17 cellular contexts compared by ENCODE assay signal in genomic region chrX:19595036-19595435, GRCh38.
A peak's percentile ranks its signal among the peaks of the same experiment; 100 is the strongest.
DNase-seq lines count a peak whose midpoint lies in the region; ATAC-seq and TF ChIP-seq lines count a peak whose summit lies in the region.
"Had no signal": no experiment of that assay in that cellular context is flagged by ENCODE, and none has a peak within 500 bp of the region (broad histone marks: within the 10 kb centered on the region; RNA-seq: fewer than 3 reads in every experiment).

No MANE protein-coding gene starts in this region.

- intact Hi-C loops in transverse colon (cut with DNase I; ENCODE audit: low total_unique reads): no loop called here

- no peaks in the 10 kb centered on the region for H3K27me3 ChIP-seq in GM23248 (replicated peaks; ENCODE audit: insufficient read depth)
- no peaks in the 10 kb centered on the region for H3K27me3 ChIP-seq in parathyroid adenoma (ENCODE audit: control insufficient read depth, insufficient read depth, low read length)
- no peaks in the 10 kb centered on the region for H3K27me3 ChIP-seq in foreskin keratinocyte
- H3K27me3 ChIP-seq in transverse colon: no peaks in the 10 kb centered on the region
- H3K27me3 ChIP-seq: upper lobe of right lung had no signal

- no peaks in the 10 kb centered on the region for H3K9me2 ChIP-seq in GM23248 (ENCODE audit: insufficient read depth)

- H3K27ac ChIP-seq in GM23248 (peak overlapping the region; percentile 45), parathyroid adenoma (peak overlapping the region; percentile 39), foreskin keratinocyte (no peak overlapping the region), transverse colon (peak overlapping the region in 1 of 4 donors; percentile 16)
- H3K27ac ChIP-seq: psoas muscle, upper lobe of right lung had no signal

- TF ChIP-seq CTCF in parathyroid adenoma (IDR thresholded peaks at IDR 0.05) (no peak), foreskin keratinocyte (conservative IDR thresholded peaks at IDR 0.05) (no peak), transverse colon (IDR thresholded peaks at IDR 0.05) (no peak)

- H3K4me2 ChIP-seq in GM23248 (ENCODE audit: unreplicated experiment) (peak overlapping the region; percentile 28), parathyroid adenoma (ENCODE audit: low read length) (peak overlapping the region; percentile 17)

- DNase-seq in GM23248 (peak; percentile 35), SK-N-DZ (ENCODE audit: low spot score) (peak; percentile 1), fibroblast of peridontal ligament (ENCODE audit: extremely low read depth) (peak; percentile 40), foreskin keratinocyte (no peak), mesenteric fat pad (ENCODE audit: low spot score) (no peak), transverse colon (no peak)
- DNase-seq: activated CD4-positive, alpha-beta T cell treated with anti-CD3 and anti-CD28 coated beads for 1 hour; glutamatergic neuron; kidney glomerular epithelial cell; NCI-H1417; NCI-H446 treated with DMSO at 0.1 percent for 48 hours; psoas muscle; T-helper 1 cell; upper lobe of right lung had no signal

- H3K36me3 ChIP-seq in GM23248 (ENCODE audit: low read depth) (no peaks in the 10 kb centered on the region; the same call in 1 of the 2 replicates), parathyroid adenoma (ENCODE audit: control insufficient read depth, insufficient read depth, low read length) (no peaks in the 10 kb centered on the region), transverse colon (no peaks in the 10 kb centered on the region)
- H3K36me3 ChIP-seq: upper lobe of right lung had no signal

- peaks cover 30% of the 10 kb centered on the region for H3K79me2 ChIP-seq in GM23248 (ENCODE audit: insufficient read depth)
- H3K79me2 ChIP-seq in parathyroid adenoma: no peaks in the 10 kb centered on the region

- no peak for TF ChIP-seq EP300 in transverse colon (IDR thresholded peaks at IDR 0.05; ENCODE audit: low read depth)

- ATAC-seq in foreskin keratinocyte (no peak), GM19023 (IDR thresholded peaks at IDR 0.05; ENCODE audit: unreplicated experiment) (no peak)
- ATAC-seq: K562, upper lobe of right lung had no signal

- H3K4me1 ChIP-seq in GM23248 (ENCODE audit: insufficient read depth) (peaks cover 31% of the 10 kb centered on the region), parathyroid adenoma (peaks cover 2% of the 10 kb centered on the region), foreskin keratinocyte (no peaks in the 10 kb centered on the region), transverse colon (no peaks in the 10 kb centered on the region)
- H3K4me1 ChIP-seq: psoas muscle, upper lobe of right lung had no signal

- H2AFZ ChIP-seq in GM23248 (no peak overlapping the region), parathyroid adenoma (peak overlapping the region; percentile 28)

- in situ Hi-C loops in GM23248 (cut with MboI): loop anchor here (25.0 kb wide), 1 partner anchor 292 kb away; the partner anchor contains the start of gene SH3KBP1
- in situ Hi-C loops in transverse colon (cut with MboI; ENCODE audit: low pct_ligation_motif_present in 1 of 4, low pct_unique_long_range_greater_than_20kb in 1 of 4, low sequenced_read_pairs in 3 of 4): loop anchor here (25.0 kb wide), 1 partner anchor 292 kb away; the partner anchor contains the start of gene SH3KBP1 (in 4 of the 4)

- no peaks in the 10 kb centered on the region for H3K9me3 ChIP-seq in GM23248 (ENCODE audit: low read depth)
- H3K9me3 ChIP-seq in parathyroid adenoma (ENCODE audit: control insufficient read depth, low read length): no peaks in the 10 kb centered on the region
- H3K9me3 ChIP-seq in transverse colon: no peaks in the 10 kb centered on the region
- H3K9me3 ChIP-seq: upper lobe of right lung had no signal

- 5 to 8% methylated on average over 7 of the region's 7 CpGs for WGBS in GM23248 (ENCODE audit: low coverage in 1 of 2, low lambda C conversion rate in 2 of 2, missing lambda C conversion rate in 2 of 2), 2 experiments
- 64% methylated on average over 7 of the region's 7 CpGs; no CpG with 5 or more reads in 1 of the 2 donors for WGBS in transverse colon (ENCODE audit: low coverage in 1 of 2), 2 donors

- H3K9ac ChIP-seq in GM23248: peak overlapping the region; percentile 48
- no peak overlapping the region for H3K9ac ChIP-seq in parathyroid adenoma

- no peaks in the 10 kb centered on the region for H4K20me1 ChIP-seq in GM23248 (ENCODE audit: insufficient read depth)

- no peak for TF ChIP-seq POLR2A in transverse colon (IDR thresholded peaks at IDR 0.05)

- 0 out of 2 replicates have a peak, but pooled peaks cover 7% of the 10 kb centered on the region for H3F3A ChIP-seq in GM23248 (ENCODE audit: insufficient read depth)

- no peak overlapping the region; the same call in 1 of the 2 replicates for H3K4me3 ChIP-seq in GM23248
- no peak overlapping the region for H3K4me3 ChIP-seq in parathyroid adenoma (ENCODE audit: low read depth, low read length)
- no peak overlapping the region for H3K4me3 ChIP-seq in transverse colon
- H3K4me3 ChIP-seq: K562, psoas muscle, upper lobe of right lung had no signal

Comparison
In these comparisons a context has a peak if more than half of its experiments do, and no peak if none do; other contexts are left out.
1. DNase-seq: peak in GM23248 (single experiment), SK-N-DZ (single experiment) and fibroblast of peridontal ligament (single experiment); none in foreskin keratinocyte (0 of 2), mesenteric fat pad (single experiment) and transverse colon (single experiment).